Comparison of ENCODE assay signal across 10 cellular contexts in the genomic region with DNA sequence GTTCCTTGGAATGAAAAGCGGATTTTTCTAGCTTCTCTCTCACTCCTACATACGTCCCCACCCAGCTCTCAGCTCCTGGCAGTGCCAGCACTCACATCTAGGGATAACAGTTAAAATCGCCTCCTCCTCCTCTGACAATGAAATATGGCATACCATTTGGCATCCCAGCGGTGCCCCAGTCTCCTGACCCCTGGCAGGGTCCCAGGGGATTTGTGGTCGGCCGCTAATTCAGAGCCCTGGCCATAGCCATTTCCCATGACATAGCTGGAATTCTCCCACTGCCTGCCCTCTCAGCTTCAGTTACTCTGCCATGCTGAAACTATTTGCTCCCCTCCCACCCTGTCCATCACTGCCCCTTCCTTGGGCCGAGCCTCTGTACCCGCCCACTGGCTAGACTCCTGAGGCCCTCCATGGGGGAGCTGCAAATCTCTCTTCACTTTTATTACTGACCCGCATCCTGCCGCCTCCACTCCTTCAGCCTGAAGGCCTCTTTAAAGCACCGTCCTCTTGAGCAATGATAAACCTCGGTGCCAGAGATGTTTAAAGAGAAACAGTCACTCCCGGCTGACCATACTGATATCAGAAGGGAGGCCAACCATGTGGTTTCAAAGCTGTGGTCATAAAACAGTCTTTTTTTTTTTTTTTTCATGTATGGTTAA.
DNase-seq lines count a peak whose midpoint lies in the region; ATAC-seq and TF ChIP-seq lines count a peak whose summit lies in the region.
"Had no signal": no experiment of that assay in that cellular context is flagged by ENCODE, and none has a peak within 500 bp of the region (broad histone marks: within the 10 kb centered on the region; RNA-seq: fewer than 3 reads in every experiment).

No MANE protein-coding gene starts in this region.

- TF ChIP-seq POLR2A in gastrocnemius medialis (IDR thresholded peaks at IDR 0.05) = no peak

- no peaks in the 10 kb centered on the region for H3K27me3 Mint-ChIP-seq in T-cell

- H3K4me3 ChIP-seq in astrocyte of the cerebellum (ENCODE audit: low read depth, low read length) = no peak overlapping the region
- H3K4me3 ChIP-seq in gastrocnemius medialis = no peak overlapping the region

- peaks cover 0 to 30% (median 6%) of the 10 kb centered on the region in 3 donors for H3K9me3 Mint-ChIP-seq in T-cell
- peaks cover 16% of the 10 kb centered on the region for H3K9me3 Mint-ChIP-seq in stimulated activated effector memory CD8-positive, alpha-beta T cell treated with anti-CD3 and anti-CD28 coated beads, Interleukin-12 subunit alpha, Interleukin-12 subunit beta, amount 100 ng/mL, for 72 hours

- no peaks in the 10 kb centered on the region for H3K36me3 ChIP-seq in gastrocnemius medialis

- H3K4me1 Mint-ChIP-seq in T-cell = no peaks in the 10 kb centered on the region
- no peaks in the 10 kb centered on the region for H3K4me1 Mint-ChIP-seq in stimulated activated effector memory CD8-positive, alpha-beta T cell treated with anti-CD3 and anti-CD28 coated beads, Interleukin-12 subunit alpha, Interleukin-12 subunit beta, amount 100 ng/mL, for 72 hours

- peak; percentile 97 for DNase-seq in GM04504 (ENCODE audit: low read depth)
- peak; percentile 83 for DNase-seq in astrocyte of the cerebellum (ENCODE audit: low read depth)
- DNase-seq in left ventricle myocardium superior = peak; percentile 42
- peak; percentile 6 to 35 for DNase-seq in gastrocnemius medialis
- no peak for DNase-seq in T-cell
- DNase-seq in stimulated activated effector memory CD8-positive, alpha-beta T cell treated with anti-CD3 and anti-CD28 coated beads, Interleukin-12 subunit alpha, Interleukin-12 subunit beta, amount 100 ng/mL, for 72 hours (ENCODE audit: low spot score in 2 of 2) = no peak
- no peak for DNase-seq in NCI-H2081 treated with DMSO at 0.1 percent for 48 hours (lab: John Stamatoyannopoulos, UW)
- DNase-seq: central memory CD4-positive, alpha-beta T cell; RPMI8226 had no signal

- no peaks in the 10 kb centered on the region for H3K27me3 ChIP-seq in gastrocnemius medialis

- peak; percentile 69 for ATAC-seq in left ventricle myocardium superior
- peak; percentile 83 to 86 for ATAC-seq in gastrocnemius medialis
- ATAC-seq in GM21515 (IDR thresholded peaks at IDR 0.05; ENCODE audit: unreplicated experiment) = no peak
- no peak for ATAC-seq in T-cell (replicated peaks in 1 of 4)
- no peak for ATAC-seq in stimulated activated effector memory CD8-positive, alpha-beta T cell treated with anti-CD3 and anti-CD28 coated beads, Interleukin-12 subunit alpha, Interleukin-12 subunit beta, amount 100 ng/mL, for 72 hours

- H3K27ac Mint-ChIP-seq in T-cell = no peak overlapping the region
- no peak overlapping the region for H3K27ac Mint-ChIP-seq in stimulated activated effector memory CD8-positive, alpha-beta T cell treated with anti-CD3 and anti-CD28 coated beads, Interleukin-12 subunit alpha, Interleukin-12 subunit beta, amount 100 ng/mL, for 72 hours

- intact Hi-C loops in left ventricle myocardium superior (cut with micrococcal nuclease) = no loop called here
- intact Hi-C loops in gastrocnemius medialis (cut with DNase I; ENCODE audit: low total_unique reads) = no loop called here

- TF ChIP-seq CTCF in astrocyte of the cerebellum (IDR thresholded peaks at IDR 0.05; ENCODE audit: low read depth, low read length, missing control alignments) (no peak), gastrocnemius medialis (IDR thresholded peaks at IDR 0.05 in 4 of 5, conservative IDR thresholded peaks at IDR 0.05 in 1 of 5) (no peak)

- peaks cover 0 to 9% (median 0%) of the 10 kb centered on the region in 3 donors for H3K9me3 ChIP-seq in gastrocnemius medialis

- no peaks in the 10 kb centered on the region for H3K36me3 Mint-ChIP-seq in T-cell
- no peaks in the 10 kb centered on the region for H3K36me3 Mint-ChIP-seq in stimulated activated effector memory CD8-positive, alpha-beta T cell treated with anti-CD3 and anti-CD28 coated beads, Interleukin-12 subunit alpha, Interleukin-12 subunit beta, amount 100 ng/mL, for 72 hours

- H3K4me1 ChIP-seq in gastrocnemius medialis = peaks cover 0 to 7% of the 10 kb centered on the region in 2 donors

- in situ Hi-C loops in astrocyte of the cerebellum (cut with HindIII; ENCODE audit: low sequenced_read_pairs) (no loop called here), gastrocnemius medialis (cut with MboI; ENCODE audit: low sequenced_read_pairs in 4 of 4) (no loop called here)

- peak overlapping the region; percentile 10 to 67 (median 28) for H3K27ac ChIP-seq in gastrocnemius medialis

- POLR2A ChIA-PET in T-cell (lab: Charles Lee) = no interaction called here

- CTCF ChIA-PET in T-cell (lab: Charles Lee) = no interaction called here

- no peak overlapping the region for H3K4me3 Mint-ChIP-seq in T-cell
- H3K4me3 Mint-ChIP-seq in stimulated activated effector memory CD8-positive, alpha-beta T cell treated with anti-CD3 and anti-CD28 coated beads, Interleukin-12 subunit alpha, Interleukin-12 subunit beta, amount 100 ng/mL, for 72 hours = no peak overlapping the region

Comparison
In these comparisons a context has a peak if more than half of its experiments do, and no peak if none do; other contexts are left out.
1. DNase-seq: peak in GM04504 (single experiment), astrocyte of the cerebellum (single experiment), left ventricle myocardium superior (single experiment) and gastrocnemius medialis (2 of 2); none in T-cell (0 of 34), stimulated activated effector memory CD8-positive, alpha-beta T cell treated with anti-CD3 and anti-CD28 coated beads, Interleukin-12 subunit alpha, Interleukin-12 subunit beta, amount 100 ng/mL, for 72 hours (0 of 2) and NCI-H2081 treated with DMSO at 0.1 percent for 48 hours (single experiment).
2. ATAC-seq: peak in left ventricle myocardium superior (single experiment) and gastrocnemius medialis (2 of 2); none in GM21515 (single experiment), T-cell (0 of 4) and stimulated activated effector memory CD8-positive, alpha-beta T cell treated with anti-CD3 and anti-CD28 coated beads, Interleukin-12 subunit alpha, Interleukin-12 subunit beta, amount 100 ng/mL, for 72 hours (single experiment).